11 cellular contexts compared by ENCODE assay signal in genomic region chr10:23826399-23826798, GRCh38.
A peak's percentile ranks its signal among the peaks of the same experiment; 100 is the strongest.
DNase-seq lines count a peak whose midpoint lies in the region; FAIRE-seq and TF ChIP-seq lines count a peak whose summit lies in the region.
"Had no signal": no experiment of that assay in that cellular context is flagged by ENCODE, and none has a peak within 500 bp of the region (broad histone marks: within the 10 kb centered on the region; RNA-seq: fewer than 3 reads in every experiment).

No MANE protein-coding gene starts in this region.

- H3K9me3 ChIP-seq in MG63: no peaks in the 10 kb centered on the region
- H3K9me3 ChIP-seq: ascending aorta had no signal

- no peak overlapping the region for H3K27ac ChIP-seq in brain microvascular endothelial cell
- H3K27ac ChIP-seq: ascending aorta had no signal

- TF ChIP-seq CTCF in GM20000 (IDR thresholded peaks at IDR 0.05; ENCODE audit: extremely low read depth, missing control alignments) (no peak), brain microvascular endothelial cell (IDR thresholded peaks at IDR 0.05; ENCODE audit: low read depth, low read length, missing control alignments) (no peak)

- no peaks in the 10 kb centered on the region for H3K36me3 ChIP-seq in MG63
- H3K36me3 ChIP-seq in brain microvascular endothelial cell (replicated peaks): no peaks in the 10 kb centered on the region
- H3K36me3 ChIP-seq: ascending aorta had no signal

- DNase-seq in GM20000 (ENCODE audit: low spot score) (peak; percentile 12), MG63 (peak; percentile 18), brain microvascular endothelial cell (peak; percentile 5), mucosa of gallbladder (ENCODE audit: low spot score) (peak; percentile 52), NCI-H146 treated with DMSO at 0.1 percent for 48 hours (lab: John Stamatoyannopoulos, UW; ENCODE audit: unreplicated experiment) (no peak), DMS79 (lab: John Stamatoyannopoulos, UW) (no peak), RCC 7860 (ENCODE audit: low spot score) (no peak)
- no peak for DNase-seq in activated effector memory CD4-positive, alpha-beta T cell treated with Interleukin-2 at 50 U/mL for 16 hours
- DNase-seq: activated CD4-positive, CD25-positive, alpha-beta regulatory T cell; NCI-H510A had no signal

- in situ Hi-C loops in brain microvascular endothelial cell (cut with HindIII; ENCODE audit: low pct_ligation_motif_present, low sequenced_read_pairs): no loop called here

- no peak overlapping the region for H3K4me3 ChIP-seq in MG63
- no peak overlapping the region for H3K4me3 ChIP-seq in brain microvascular endothelial cell (ENCODE audit: low read depth, low read length)
- H3K4me3 ChIP-seq: ascending aorta had no signal

- no peak for FAIRE-seq in RCC 7860 (lab: Jason Lieb, UNC)

- no peaks in the 10 kb centered on the region for H3K27me3 ChIP-seq in MG63
- H3K27me3 ChIP-seq in brain microvascular endothelial cell (replicated peaks): no peaks in the 10 kb centered on the region
- H3K27me3 ChIP-seq: ascending aorta had no signal

Comparison
In these comparisons a context has a peak if more than half of its experiments do, and no peak if none do; other contexts are left out.
1. DNase-seq: peak in GM20000 (single experiment), MG63 (single experiment), brain microvascular endothelial cell (single experiment) and mucosa of gallbladder (single experiment); none in activated effector memory CD4-positive, alpha-beta T cell treated with Interleukin-2 at 50 U/mL for 16 hours (single experiment), NCI-H146 treated with DMSO at 0.1 percent for 48 hours (single experiment), DMS79 (single experiment) and RCC 7860 (single experiment).